Comparison of ENCODE assay signal across 1 cellular context in the genomic region with DNA sequence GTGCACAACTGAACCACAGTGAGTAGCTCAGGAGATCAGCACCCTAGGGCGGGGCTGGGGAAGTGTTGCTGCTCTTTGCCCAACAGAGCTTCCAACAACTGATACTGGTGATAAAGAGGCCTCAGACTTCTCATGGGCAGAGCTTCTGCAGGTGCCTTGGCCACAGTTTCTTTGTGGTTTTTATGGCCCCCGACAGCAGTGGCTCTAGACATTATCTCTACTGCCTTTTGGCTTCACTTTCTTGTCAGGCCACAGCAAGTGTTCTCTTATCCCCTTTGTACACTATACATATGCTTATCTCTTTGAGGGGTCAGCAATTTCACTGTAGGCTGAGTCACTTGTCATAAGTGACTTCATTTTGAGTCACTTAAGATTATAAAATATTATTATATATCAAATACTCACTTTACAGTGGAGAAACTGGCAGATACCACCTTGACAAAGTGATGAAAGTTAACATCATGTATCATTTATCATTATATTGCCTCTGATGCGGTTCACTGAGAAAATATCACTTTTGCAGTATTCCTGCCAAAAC.
TF ChIP-seq lines count a peak whose summit lies in the region.

No MANE protein-coding gene starts in this region.

TF ChIP-seq in H1, 55 proteins besides CTCF, POLR2A, EP300 and RAD21 (continued from another document):
- TF ChIP-seq, protein P1, sequence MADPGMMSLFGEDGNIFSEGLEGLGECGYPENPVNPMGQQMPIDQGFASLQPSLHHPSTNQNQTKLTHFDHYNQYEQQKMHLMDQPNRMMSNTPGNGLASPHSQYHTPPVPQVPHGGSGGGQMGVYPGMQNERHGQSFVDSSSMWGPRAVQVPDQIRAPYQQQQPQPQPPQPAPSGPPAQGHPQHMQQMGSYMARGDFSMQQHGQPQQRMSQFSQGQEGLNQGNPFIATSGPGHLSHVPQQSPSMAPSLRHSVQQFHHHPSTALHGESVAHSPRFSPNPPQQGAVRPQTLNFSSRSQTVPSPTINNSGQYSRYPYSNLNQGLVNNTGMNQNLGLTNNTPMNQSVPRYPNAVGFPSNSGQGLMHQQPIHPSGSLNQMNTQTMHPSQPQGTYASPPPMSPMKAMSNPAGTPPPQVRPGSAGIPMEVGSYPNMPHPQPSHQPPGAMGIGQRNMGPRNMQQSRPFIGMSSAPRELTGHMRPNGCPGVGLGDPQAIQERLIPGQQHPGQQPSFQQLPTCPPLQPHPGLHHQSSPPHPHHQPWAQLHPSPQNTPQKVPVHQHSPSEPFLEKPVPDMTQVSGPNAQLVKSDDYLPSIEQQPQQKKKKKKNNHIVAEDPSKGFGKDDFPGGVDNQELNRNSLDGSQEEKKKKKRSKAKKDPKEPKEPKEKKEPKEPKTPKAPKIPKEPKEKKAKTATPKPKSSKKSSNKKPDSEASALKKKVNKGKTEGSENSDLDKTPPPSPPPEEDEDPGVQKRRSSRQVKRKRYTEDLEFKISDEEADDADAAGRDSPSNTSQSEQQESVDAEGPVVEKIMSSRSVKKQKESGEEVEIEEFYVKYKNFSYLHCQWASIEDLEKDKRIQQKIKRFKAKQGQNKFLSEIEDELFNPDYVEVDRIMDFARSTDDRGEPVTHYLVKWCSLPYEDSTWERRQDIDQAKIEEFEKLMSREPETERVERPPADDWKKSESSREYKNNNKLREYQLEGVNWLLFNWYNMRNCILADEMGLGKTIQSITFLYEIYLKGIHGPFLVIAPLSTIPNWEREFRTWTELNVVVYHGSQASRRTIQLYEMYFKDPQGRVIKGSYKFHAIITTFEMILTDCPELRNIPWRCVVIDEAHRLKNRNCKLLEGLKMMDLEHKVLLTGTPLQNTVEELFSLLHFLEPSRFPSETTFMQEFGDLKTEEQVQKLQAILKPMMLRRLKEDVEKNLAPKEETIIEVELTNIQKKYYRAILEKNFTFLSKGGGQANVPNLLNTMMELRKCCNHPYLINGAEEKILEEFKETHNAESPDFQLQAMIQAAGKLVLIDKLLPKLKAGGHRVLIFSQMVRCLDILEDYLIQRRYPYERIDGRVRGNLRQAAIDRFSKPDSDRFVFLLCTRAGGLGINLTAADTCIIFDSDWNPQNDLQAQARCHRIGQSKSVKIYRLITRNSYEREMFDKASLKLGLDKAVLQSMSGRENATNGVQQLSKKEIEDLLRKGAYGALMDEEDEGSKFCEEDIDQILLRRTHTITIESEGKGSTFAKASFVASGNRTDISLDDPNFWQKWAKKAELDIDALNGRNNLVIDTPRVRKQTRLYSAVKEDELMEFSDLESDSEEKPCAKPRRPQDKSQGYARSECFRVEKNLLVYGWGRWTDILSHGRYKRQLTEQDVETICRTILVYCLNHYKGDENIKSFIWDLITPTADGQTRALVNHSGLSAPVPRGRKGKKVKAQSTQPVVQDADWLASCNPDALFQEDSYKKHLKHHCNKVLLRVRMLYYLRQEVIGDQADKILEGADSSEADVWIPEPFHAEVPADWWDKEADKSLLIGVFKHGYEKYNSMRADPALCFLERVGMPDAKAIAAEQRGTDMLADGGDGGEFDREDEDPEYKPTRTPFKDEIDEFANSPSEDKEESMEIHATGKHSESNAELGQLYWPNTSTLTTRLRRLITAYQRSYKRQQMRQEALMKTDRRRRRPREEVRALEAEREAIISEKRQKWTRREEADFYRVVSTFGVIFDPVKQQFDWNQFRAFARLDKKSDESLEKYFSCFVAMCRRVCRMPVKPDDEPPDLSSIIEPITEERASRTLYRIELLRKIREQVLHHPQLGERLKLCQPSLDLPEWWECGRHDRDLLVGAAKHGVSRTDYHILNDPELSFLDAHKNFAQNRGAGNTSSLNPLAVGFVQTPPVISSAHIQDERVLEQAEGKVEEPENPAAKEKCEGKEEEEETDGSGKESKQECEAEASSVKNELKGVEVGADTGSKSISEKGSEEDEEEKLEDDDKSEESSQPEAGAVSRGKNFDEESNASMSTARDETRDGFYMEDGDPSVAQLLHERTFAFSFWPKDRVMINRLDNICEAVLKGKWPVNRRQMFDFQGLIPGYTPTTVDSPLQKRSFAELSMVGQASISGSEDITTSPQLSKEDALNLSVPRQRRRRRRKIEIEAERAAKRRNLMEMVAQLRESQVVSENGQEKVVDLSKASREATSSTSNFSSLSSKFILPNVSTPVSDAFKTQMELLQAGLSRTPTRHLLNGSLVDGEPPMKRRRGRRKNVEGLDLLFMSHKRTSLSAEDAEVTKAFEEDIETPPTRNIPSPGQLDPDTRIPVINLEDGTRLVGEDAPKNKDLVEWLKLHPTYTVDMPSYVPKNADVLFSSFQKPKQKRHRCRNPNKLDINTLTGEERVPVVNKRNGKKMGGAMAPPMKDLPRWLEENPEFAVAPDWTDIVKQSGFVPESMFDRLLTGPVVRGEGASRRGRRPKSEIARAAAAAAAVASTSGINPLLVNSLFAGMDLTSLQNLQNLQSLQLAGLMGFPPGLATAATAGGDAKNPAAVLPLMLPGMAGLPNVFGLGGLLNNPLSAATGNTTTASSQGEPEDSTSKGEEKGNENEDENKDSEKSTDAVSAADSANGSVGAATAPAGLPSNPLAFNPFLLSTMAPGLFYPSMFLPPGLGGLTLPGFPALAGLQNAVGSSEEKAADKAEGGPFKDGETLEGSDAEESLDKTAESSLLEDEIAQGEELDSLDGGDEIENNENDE (IDR thresholded peaks at IDR 0.05; ENCODE audit: insufficient replicate concordance, low read length): no peak
- TF ChIP-seq JUN (IDR thresholded peaks at IDR 0.05; ENCODE audit: low read depth, low read length) (no peak), GABPA (IDR thresholded peaks at IDR 0.05; ENCODE audit: borderline replicate concordance, insufficient read depth, low read length) (no peak), SP1 (IDR thresholded peaks at IDR 0.05; ENCODE audit: low read depth, low read length) (no peak), TAF7 (optimal IDR thresholded peaks at IDR 0.05; ENCODE audit: borderline replicate concordance, low read depth, low read length) (no peak), BACH1 (IDR thresholded peaks at IDR 0.05; ENCODE audit: low read length) (no peak), RBBP5 (IDR thresholded peaks at IDR 0.05; ENCODE audit: borderline replicate concordance, low read depth, low read length) (no peak)
- TF ChIP-seq, protein P2, sequence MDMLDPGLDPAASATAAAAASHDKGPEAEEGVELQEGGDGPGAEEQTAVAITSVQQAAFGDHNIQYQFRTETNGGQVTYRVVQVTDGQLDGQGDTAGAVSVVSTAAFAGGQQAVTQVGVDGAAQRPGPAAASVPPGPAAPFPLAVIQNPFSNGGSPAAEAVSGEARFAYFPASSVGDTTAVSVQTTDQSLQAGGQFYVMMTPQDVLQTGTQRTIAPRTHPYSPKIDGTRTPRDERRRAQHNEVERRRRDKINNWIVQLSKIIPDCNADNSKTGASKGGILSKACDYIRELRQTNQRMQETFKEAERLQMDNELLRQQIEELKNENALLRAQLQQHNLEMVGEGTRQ (IDR thresholded peaks at IDR 0.05; ENCODE audit: low read length): no peak
